Comparison of ENCODE assay signal across 8 cellular contexts in genomic region chr17:48618366-48618896, GRCh38. TPM values are rescaled to one million over a fixed set of nuclear protein-coding genes. Genes with fewer than 3 reads are reported as not detected.
A peak's percentile ranks its signal among the peaks of the same experiment; 100 is the strongest.
DNase-seq lines count a peak whose midpoint lies in the region; ATAC-seq and TF ChIP-seq lines count a peak whose summit lies in the region.

No MANE protein-coding gene starts in this region.

- H3K9me3 Mint-ChIP-seq in CD4-positive, alpha-beta memory T cell, result peaks cover 0 to 6% (median 0%) of the 10 kb centered on the region in 8 donors

- TF ChIP-seq POLR2A in GM18505 (IDR thresholded peaks at IDR 0.05; ENCODE audit: borderline replicate concordance, extremely low read depth, insufficient read depth, insufficient read length), result no peak

- no peak overlapping the region for H3K27ac ChIP-seq in CD4-positive, alpha-beta memory T cell (ENCODE audit: low read depth, low read length)
- H3K27ac ChIP-seq in epithelial cell of prostate, result no peak overlapping the region

- peaks cover 34% of the 10 kb centered on the region for H3K4me1 ChIP-seq in CD4-positive, alpha-beta memory T cell (ENCODE audit: insufficient read depth, low read length)

- CTCF ChIA-PET in CD4-positive, alpha-beta memory T cell (lab: Charles Lee; ENCODE audit: partially characterized antibody), result interaction anchor here (0.5 to 3.2 kb wide), 30 partner anchors 11 to 734 kb away, joined by 3 to 27 read pairs (median 4); partner anchors contain the start of gene HOXB5

- no peaks in the 10 kb centered on the region for H3K9me3 ChIP-seq in CD4-positive, alpha-beta memory T cell (ENCODE audit: control insufficient read depth in 1 of 2, low read length in 2 of 2)

- peak; percentile 73 to 84 (median 77) for DNase-seq in CD4-positive, alpha-beta memory T cell
- DNase-seq in HPDE6-E6E7 (ENCODE audit: extremely low spot score) (peak; percentile 92), OCI-M2 (lab: John Stamatoyannopoulos, UW; ENCODE audit: unreplicated experiment) (peak; percentile 58), activated T-cell treated with anti-CD3 and anti-CD28 coated beads for 4 hours (peak; percentile 80), epithelial cell of prostate (ENCODE audit: low read depth, low spot score) (peak; percentile 18), myocyte (ENCODE audit: low read depth) (peak; percentile 88)
- peak; percentile 92 for DNase-seq in stimulated activated CD8-positive, alpha-beta memory T cell treated with anti-CD3 and anti-CD28 coated beads, Interleukin-4, amount 100 ng/mL, for 48 hours

- H3K4me3 Mint-ChIP-seq in CD4-positive, alpha-beta memory T cell, result peak overlapping the region in 6 of 8 donors; percentile 16 to 59 (median 35)

- H3K36me3 ChIP-seq in CD4-positive, alpha-beta memory T cell (ENCODE audit: insufficient read depth, low read length), result no peaks in the 10 kb centered on the region

- H3K27ac Mint-ChIP-seq in CD4-positive, alpha-beta memory T cell, result peak overlapping the region in 4 of 7 donors; percentile 75 to 91 (median 80)

- H3K27me3 ChIP-seq in CD4-positive, alpha-beta memory T cell (ENCODE audit: insufficient read depth, low read length), result peaks cover 89% of the 10 kb centered on the region

- no peak overlapping the region for H3K4me3 ChIP-seq in CD4-positive, alpha-beta memory T cell (ENCODE audit: low read length in 2 of 2)

- intact Hi-C loops in CD4-positive, alpha-beta memory T cell (cut with micrococcal nuclease), result loop anchor here (1.0 to 2.0 kb wide), 6 partner anchors 282 to 842 kb away; no protein-coding TSS in a partner anchor

- H3K4me1 Mint-ChIP-seq in CD4-positive, alpha-beta memory T cell, result peaks cover 17 to 58% (median 29%) of the 10 kb centered on the region in 4 donors

- POLR2A ChIA-PET in CD4-positive, alpha-beta memory T cell (lab: Charles Lee; ENCODE audit: partially characterized antibody), result interaction anchor here (1.0 to 1.3 kb wide), 2 partner anchors 9 to 19 kb away, joined by 3 to 4 read pairs; no protein-coding TSS in a partner anchor

- ATAC-seq in GM18505 (IDR thresholded peaks at IDR 0.05; ENCODE audit: unreplicated experiment), result no peak

- H3K36me3 Mint-ChIP-seq in CD4-positive, alpha-beta memory T cell, result no peaks in the 10 kb centered on the region

- H3K27me3 Mint-ChIP-seq in CD4-positive, alpha-beta memory T cell, result peaks cover 71 to 84% of the 10 kb centered on the region in 2 donors

RNA-seq across cellular contexts. Expression of gene HOXB8, which starts 3.3 kb away (rescaled TPM):
- not detected for total RNA-seq in CD4-positive, alpha-beta memory T cell
- polyA plus RNA-seq in CD4-positive, alpha-beta memory T cell, result not detected
- 11.8 and 13.8 TPM in 2 replicates for total RNA-seq in myocyte
- 8.9 TPM for polyA plus RNA-seq in myocyte (2012)

RNA-seq across cellular contexts. Expression of gene HOXB7, which starts 7.6 kb away (rescaled TPM):
- total RNA-seq in CD4-positive, alpha-beta memory T cell, result under 1 TPM in 1 of 2 experiments, not detected in 1; 0.25 TPM
- 1 to 10 TPM in 1 of 2 donors, under 1 TPM in 1; 0.23 to 1.3 TPM for polyA plus RNA-seq in CD4-positive, alpha-beta memory T cell
- 27.8 and 30.4 TPM in 2 replicates for total RNA-seq in myocyte
- polyA plus RNA-seq in myocyte (2012), result 26.7 TPM

RNA-seq across cellular contexts. Expression of gene HOXB9, which starts 7.7 kb away (rescaled TPM):
- total RNA-seq in CD4-positive, alpha-beta memory T cell, result not detected
- polyA plus RNA-seq in CD4-positive, alpha-beta memory T cell, result not detected
- 4.9 and 6.6 TPM in 2 replicates for total RNA-seq in myocyte
- 13.0 TPM for polyA plus RNA-seq in myocyte (2012)

RNA-seq across cellular contexts. Expression of gene HOXB6, which starts 13.6 kb away (rescaled TPM):
- total RNA-seq in CD4-positive, alpha-beta memory T cell, result under 1 TPM in 1 of 2 experiments, not detected in 1; 0.38 TPM
- not detected for polyA plus RNA-seq in CD4-positive, alpha-beta memory T cell
- total RNA-seq in myocyte, result 13.5 and 22.9 TPM in 2 replicates
- polyA plus RNA-seq in myocyte (2012), result 16.0 TPM

RNA-seq across cellular contexts. Expression of gene HOXB5, which starts 24.9 kb away (rescaled TPM):
- not detected for total RNA-seq in CD4-positive, alpha-beta memory T cell
- polyA plus RNA-seq in CD4-positive, alpha-beta memory T cell, result not detected
- 0.42 and 0.80 TPM in 2 replicates for total RNA-seq in myocyte
- polyA plus RNA-seq in myocyte (2012), result 3.4 TPM

Comparison
In these comparisons a context has a peak if more than half of its experiments do, and no peak if none do; other contexts are left out.
1. DNase-seq: peak in every context shown above with its lines; median percentile 92 in HPDE6-E6E7; 92 in stimulated activated CD8-positive, alpha-beta memory T cell treated with anti-CD3 and anti-CD28 coated beads, Interleukin-4, amount 100 ng/mL, for 48 hours; 88 in myocyte; 80 in activated T-cell treated with anti-CD3 and anti-CD28 coated beads for 4 hours; 77 in CD4-positive, alpha-beta memory T cell; 58 in OCI-M2; 18 in epithelial cell of prostate.
2. RNA of gene HOXB8, which starts 3.3 kb away (total RNA-seq): 11.8 to 13.8 TPM in myocyte; not detected in CD4-positive, alpha-beta memory T cell; every median in the first group is over 10 times any median in the second.
3. RNA of gene HOXB7, which starts 7.6 kb away (total RNA-seq): 27.8 to 30.4 TPM in myocyte; 0.25 TPM in CD4-positive, alpha-beta memory T cell; every median in the first group is over 10 times any median in the second.